7 cellular contexts compared by ENCODE assay signal in the genomic region with DNA sequence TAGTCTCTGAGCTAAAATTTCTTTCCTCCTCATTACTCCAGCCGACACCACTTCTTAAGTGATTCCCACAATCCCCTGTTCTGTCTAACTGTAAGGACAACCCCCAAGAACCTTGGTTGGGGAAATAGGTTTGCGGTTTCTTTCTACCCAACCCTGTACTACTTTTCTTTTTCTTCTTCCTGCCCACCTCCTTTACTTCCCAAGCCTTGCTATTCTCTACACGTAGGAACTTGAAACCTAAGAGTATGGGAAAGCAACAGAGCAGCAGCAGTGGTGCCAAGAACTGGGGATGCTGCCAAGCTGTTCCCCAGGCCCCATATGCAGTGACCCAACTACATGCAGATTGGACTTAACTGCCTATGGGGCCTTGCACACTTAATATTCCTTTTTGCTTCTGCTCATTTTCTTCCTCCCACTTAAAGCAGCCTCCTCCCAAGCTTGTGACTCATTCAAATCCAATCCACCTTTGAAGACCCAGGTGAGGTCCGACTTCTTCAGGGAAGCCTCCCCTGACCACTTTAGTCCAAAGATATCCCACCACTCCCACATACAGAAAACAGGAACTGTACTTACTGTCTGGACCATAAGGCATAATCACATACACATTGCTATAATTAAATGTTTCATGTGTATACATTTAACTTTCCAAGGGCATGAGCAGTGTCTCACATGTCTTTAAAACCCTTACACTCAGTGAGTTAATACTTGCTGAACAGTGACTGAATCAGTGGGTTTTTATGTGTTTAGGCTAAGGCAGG. TPM values are rescaled to one million over a fixed set of nuclear protein-coding genes. Genes with fewer than 3 reads are reported as not detected.
A peak's percentile ranks its signal among the peaks of the same experiment; 100 is the strongest.
DNase-seq lines count a peak whose midpoint lies in the region; ATAC-seq, FAIRE-seq and TF ChIP-seq lines count a peak whose summit lies in the region.

No MANE protein-coding gene starts in this region.

- 53% methylated on average over 4 of the region's 4 CpGs for WGBS in esophagus muscularis mucosa

- no peak for TF ChIP-seq EP300 in esophagus muscularis mucosa (IDR thresholded peaks at IDR 0.05)

- H3K4me3 ChIP-seq in esophagus muscularis mucosa: peak overlapping the region; percentile 72 to 88 (median 78)
- peak overlapping the region; percentile 74 to 83 (median 80) for H3K4me3 ChIP-seq in skeletal muscle tissue (ENCODE audit: low read length in 3 of 3)

- H3K27me3 ChIP-seq in esophagus muscularis mucosa (no peaks in the 10 kb centered on the region), skeletal muscle tissue (ENCODE audit: control insufficient read depth in 3 of 3, insufficient read depth in 3 of 3, low read length in 3 of 3) (no peaks in the 10 kb centered on the region)

- DNase-seq in GM19239 (ENCODE audit: insufficient read length, low spot score) (no peak), RCC 7860 (ENCODE audit: low spot score) (peak; percentile 21), esophagus muscularis mucosa (ENCODE audit: extremely low spot score) (no peak), activated gamma-delta T cell treated with Interleukin-2 at 50 U/mL for 16 hours (no peak), NCI-H1694 (lab: John Stamatoyannopoulos, UW) (no peak)

- ATAC-seq in GM21360 (IDR thresholded peaks at IDR 0.05; ENCODE audit: unreplicated experiment): no peak

- peak overlapping the region in 2 of 3 donors; percentile 35 to 47 for H3K9ac ChIP-seq in skeletal muscle tissue (ENCODE audit: low read depth in 1 of 3, low read length in 3 of 3)

- H3K9me3 ChIP-seq in esophagus muscularis mucosa: no peaks in the 10 kb centered on the region
- no peaks in the 10 kb centered on the region for H3K9me3 ChIP-seq in skeletal muscle tissue (ENCODE audit: control insufficient read depth in 3 of 3, low read length in 3 of 3)

- no peak for TF ChIP-seq POLR2A in esophagus muscularis mucosa (IDR thresholded peaks at IDR 0.05; ENCODE audit: low read depth)

- intact Hi-C loops in esophagus muscularis mucosa (cut with DNase I): loop anchor here (10.0 kb wide), 1 partner anchor 137 kb away; a partner anchor contains a TSS

- peak; percentile 88 for FAIRE-seq in GM19239 (lab: Jason Lieb, UNC)
- peak; percentile 85 for FAIRE-seq in RCC 7860 (lab: Jason Lieb, UNC)

- H3K36me3 ChIP-seq in esophagus muscularis mucosa (no peaks in the 10 kb centered on the region), skeletal muscle tissue (ENCODE audit: control insufficient read depth in 3 of 3, insufficient read depth in 3 of 3, low read length in 3 of 3) (no peaks in the 10 kb centered on the region)

- H3K4me1 ChIP-seq in esophagus muscularis mucosa (peaks cover 20 to 42% (median 30%) of the 10 kb centered on the region in 4 donors), skeletal muscle tissue (ENCODE audit: control insufficient read depth in 3 of 3, insufficient read depth in 3 of 3, low read length in 3 of 3) (peaks cover 18 to 29% (median 22%) of the 10 kb centered on the region in 3 donors)

- H3K27ac ChIP-seq in esophagus muscularis mucosa (replicated peaks in 1 of 4) (no peak overlapping the region), skeletal muscle tissue (ENCODE audit: low read depth, low read length) (no peak overlapping the region)

- TF ChIP-seq CTCF in esophagus muscularis mucosa (IDR thresholded peaks at IDR 0.05): no peak

RNA-seq across cellular contexts. Expression of a gene that starts 1.7 kb away (rescaled TPM):
- total RNA-seq in esophagus muscularis mucosa (1 to 10 TPM; 3.3 to 7.0 (median 5.9) TPM), skeletal muscle tissue (6.3 TPM)
